ENCODE assay signal across 14 cellular contexts in the genomic region with DNA sequence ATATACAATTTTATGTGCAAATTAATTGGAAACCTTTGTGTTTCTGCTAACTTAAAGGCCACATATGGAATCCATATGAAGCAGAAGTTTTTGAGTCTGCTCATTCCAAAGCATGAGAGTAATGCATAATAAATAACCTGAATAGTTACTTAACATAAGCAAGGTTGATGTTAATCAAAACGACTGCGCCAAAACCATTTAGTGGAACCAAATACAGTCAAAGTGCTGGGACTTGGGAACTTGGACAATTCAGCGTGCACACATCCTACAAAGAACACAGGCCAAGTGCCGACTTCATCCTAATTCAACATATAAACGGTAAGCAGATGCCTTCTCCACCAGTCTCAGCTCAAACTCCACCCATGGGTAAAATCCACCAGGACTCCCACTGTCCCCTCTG.
"Had no signal": no experiment of that assay in that cellular context is flagged by ENCODE, and none has a peak within 500 bp of the region (broad histone marks: within the 10 kb centered on the region; RNA-seq: fewer than 3 reads in every experiment).

No MANE protein-coding gene starts in this region.

- H3K36me3 ChIP-seq: left lung, ovary, sigmoid colon, suprapubic skin, upper lobe of right lung had no signal

- H3K36me3 Mint-ChIP-seq: WTC11 had no signal

- H3K9me3 Mint-ChIP-seq: activated naive CD8-positive, alpha-beta T cell treated with anti-CD3 and anti-CD28 coated beads, Interleukin-2, amount 50 U/mL, for 24 hours; nephron progenitor cell; WTC11 had no signal

- H3K27ac Mint-ChIP-seq: activated CD8-positive, alpha-beta T cell treated with anti-CD3 and anti-CD28 coated beads, Interleukin-2, amount 10 ng/mL, durations not matched to agents 7 days and 5 days; activated naive CD8-positive, alpha-beta T cell treated with anti-CD3 and anti-CD28 coated beads, Interleukin-2, amount 50 U/mL, for 24 hours; nephron progenitor cell; WTC11 had no signal

- ATAC-seq: activated CD8-positive, alpha-beta T cell treated with anti-CD3 and anti-CD28 coated beads, Interleukin-2, amount 10 ng/mL, durations not matched to agents 7 days and 5 days; activated naive CD8-positive, alpha-beta T cell treated with anti-CD3 and anti-CD28 coated beads, Interleukin-2, amount 50 U/mL, for 24 hours; foreskin keratinocyte; left lung; upper lobe of right lung; WTC11 had no signal

- H3K27ac ChIP-seq: foreskin keratinocyte, left lung, ovary, sigmoid colon, suprapubic skin, upper lobe of right lung had no signal

- H3K4me3 Mint-ChIP-seq: activated CD8-positive, alpha-beta T cell treated with anti-CD3 and anti-CD28 coated beads, Interleukin-2, amount 10 ng/mL, durations not matched to agents 7 days and 5 days; activated naive CD8-positive, alpha-beta T cell treated with anti-CD3 and anti-CD28 coated beads, Interleukin-2, amount 50 U/mL, for 24 hours; nephron progenitor cell; WTC11 had no signal

- H3K27me3 ChIP-seq: foreskin keratinocyte, left lung, ovary, sigmoid colon, suprapubic skin, upper lobe of right lung had no signal

- H3K4me3 ChIP-seq: left lung, ovary, sigmoid colon, suprapubic skin, upper lobe of right lung had no signal

- H3K27me3 Mint-ChIP-seq: activated naive CD8-positive, alpha-beta T cell treated with anti-CD3 and anti-CD28 coated beads, Interleukin-2, amount 50 U/mL, for 24 hours had no signal

- H3K4me1 ChIP-seq: left lung, suprapubic skin, upper lobe of right lung had no signal

- DNase-seq: activated CD4-positive, alpha-beta T cell treated with anti-CD3 and anti-CD28 coated beads for 48 hours; activated CD8-positive, alpha-beta memory T cell treated with anti-CD3 and anti-CD28 coated beads, Interleukin-2, amount 50 U/mL, for 48 hours; activated CD8-positive, alpha-beta T cell treated with anti-CD3 and anti-CD28 coated beads, Interleukin-2, amount 10 ng/mL, durations not matched to agents 7 days and 5 days; activated naive CD4-positive, alpha-beta T cell; activated naive CD8-positive, alpha-beta T cell treated with anti-CD3 and anti-CD28 coated beads, Interleukin-2, amount 50 U/mL, for 24 hours; foreskin keratinocyte; left lung; nephron progenitor cell; ovary; sigmoid colon; stimulated activated naive CD4-positive, alpha-beta T cell treated with Interleukin-2 at 50 U/mL for 16 hours; upper lobe of right lung had no signal

- H3K9me3 ChIP-seq: left lung, ovary, sigmoid colon, suprapubic skin, upper lobe of right lung had no signal
